1 cellular context compared by ENCODE assay signal in genomic region chr1:2594001-2594640, GRCh38.
A peak's percentile ranks its signal among the peaks of the same experiment; 100 is the strongest.
TF ChIP-seq lines count a peak whose summit lies in the region.

No MANE protein-coding gene starts in this region.

TF ChIP-seq in HepG2, 621 proteins besides CTCF, POLR2A, EP300 and RAD21:
- TF ChIP-seq ISL2 (CRISPR knock-in tag; IDR thresholded peaks at IDR 0.05) = no peak
- TF ChIP-seq ZNF589 (CRISPR knock-in tag; conservative IDR thresholded peaks at IDR 0.05) = 0 out of 2 replicates have a peak, but pooled peaks have one; percentile 40
- peak; percentile 35; the same call in 1 of the 2 replicates for TF ChIP-seq ZNF687 (CRISPR knock-in tag; IDR thresholded peaks at IDR 0.05)
- no peak for TF ChIP-seq HNRNPK (IDR thresholded peaks at IDR 0.05; ENCODE audit: low read depth, low read length, poor library complexity, severe bottlenecking)
- no peak for TF ChIP-seq ZNF225 (CRISPR knock-in tag; IDR thresholded peaks at IDR 0.05)
- TF ChIP-seq GTF3A (CRISPR knock-in tag; conservative IDR thresholded peaks at IDR 0.05) = no peak
